In genomic region chr14:61176686-61177085, GRCh38 we compare ENCODE assay signal across 1 cellular context.
TF ChIP-seq lines count a peak whose summit lies in the region.

No MANE protein-coding gene starts in this region.

TF ChIP-seq in SK-N-SH, 30 proteins besides CTCF, POLR2A, EP300 and RAD21 (continued from another document):
- TF ChIP-seq ZBTB33 (IDR thresholded peaks at IDR 0.05; ENCODE audit: borderline replicate concordance, low read depth) (no peak), ELF1 (IDR thresholded peaks at IDR 0.05) (no peak), YY1 (IDR thresholded peaks at IDR 0.05; ENCODE audit: low read depth) (no peak), RCOR1 (IDR thresholded peaks at IDR 0.05; ENCODE audit: low read length) (no peak), JUND (IDR thresholded peaks at IDR 0.05) (no peak), RXRA (IDR thresholded peaks at IDR 0.05; ENCODE audit: borderline replicate concordance, low read depth) (no peak), MAX (IDR thresholded peaks at IDR 0.05; ENCODE audit: low read depth) (no peak), MEF2A (IDR thresholded peaks at IDR 0.05; ENCODE audit: borderline replicate concordance, low read depth) (no peak), MXI1 (IDR thresholded peaks at IDR 0.05; ENCODE audit: low read depth, low read length) (no peak), EZH2phosphoT487 (IDR thresholded peaks at IDR 0.05; ENCODE audit: borderline replicate concordance, low read depth) (no peak)
- TF ChIP-seq, protein P1, sequence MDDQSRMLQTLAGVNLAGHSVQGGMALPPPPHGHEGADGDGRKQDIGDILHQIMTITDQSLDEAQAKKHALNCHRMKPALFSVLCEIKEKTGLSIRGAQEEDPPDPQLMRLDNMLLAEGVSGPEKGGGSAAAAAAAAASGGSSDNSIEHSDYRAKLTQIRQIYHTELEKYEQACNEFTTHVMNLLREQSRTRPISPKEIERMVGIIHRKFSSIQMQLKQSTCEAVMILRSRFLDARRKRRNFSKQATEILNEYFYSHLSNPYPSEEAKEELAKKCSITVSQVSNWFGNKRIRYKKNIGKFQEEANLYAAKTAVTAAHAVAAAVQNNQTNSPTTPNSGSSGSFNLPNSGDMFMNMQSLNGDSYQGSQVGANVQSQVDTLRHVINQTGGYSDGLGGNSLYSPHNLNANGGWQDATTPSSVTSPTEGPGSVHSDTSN (IDR thresholded peaks at IDR 0.05) = no peak
TF ChIP-seq in SK-N-SH: peak in this region for 0.
